18 cellular contexts compared by ENCODE assay signal in genomic region chr10:75127481-75127880, GRCh38. TPM values are rescaled to one million over a fixed set of nuclear protein-coding genes. Genes with fewer than 3 reads are reported as not detected.
DNase-seq lines count a peak whose midpoint lies in the region; ATAC-seq and TF ChIP-seq lines count a peak whose summit lies in the region.
"Had no signal": no experiment of that assay in that cellular context is flagged by ENCODE, and none has a peak within 500 bp of the region (broad histone marks: within the 10 kb centered on the region; RNA-seq: fewer than 3 reads in every experiment).

No MANE protein-coding gene starts in this region.

- H3K36me3 ChIP-seq in PC-3 (ENCODE audit: low read depth, low read length) (peaks cover 10% of the 10 kb centered on the region), gastrocnemius medialis (peaks cover 0 to 5% of the 10 kb centered on the region in 2 donors)
- H3K36me3 ChIP-seq: right lobe of liver had no signal

- BruUV-seq in PC-3 (replicated peaks; lab: Mats Ljungman, UMichigan), result no TSS peak

- H3K9ac ChIP-seq in PC-3 (ENCODE audit: low read length), result no peak overlapping the region

- H3K27me3 ChIP-seq in PC-3 (ENCODE audit: low read length) (no peaks in the 10 kb centered on the region), gastrocnemius medialis (no peaks in the 10 kb centered on the region)
- H3K27me3 ChIP-seq: right lobe of liver, suprapubic skin had no signal

- no peak overlapping the region for H3K4me2 ChIP-seq in PC-3 (ENCODE audit: low read length)

- TF ChIP-seq POLR2A in gastrocnemius medialis (IDR thresholded peaks at IDR 0.05), result no peak

- no peaks in the 10 kb centered on the region for H3F3A ChIP-seq in PC-3 (ENCODE audit: low read length, unreplicated experiment)

- no peak overlapping the region for H2AFZ ChIP-seq in PC-3 (ENCODE audit: low read length)

- CTCF ChIA-PET in PC-3 (lab: Charles Lee), result interaction anchor here (0.6 kb wide), 2 partner anchors 85 to 107 kb away, joined by 3 to 8 read pairs; no protein-coding TSS in a partner anchor

- peak; percentile 20 for DNase-seq in ELR (ENCODE audit: low read depth)
- no peak for DNase-seq in PC-3
- DNase-seq in fibroblast of villous mesenchyme (ENCODE audit: low read depth), result peak; percentile 83
- no peak for DNase-seq in gastrocnemius medialis
- DNase-seq in OCI-M2 (lab: John Stamatoyannopoulos, UW; ENCODE audit: unreplicated experiment), result no peak
- no peak for DNase-seq in SW480 (ENCODE audit: low spot score)
- no peak for DNase-seq in retina
- DNase-seq: activated CD4-positive, alpha-beta memory T cell treated with anti-CD3 and anti-CD28 coated beads for 36 hours; activated naive CD8-positive, alpha-beta T cell treated with anti-CD3 and anti-CD28 coated beads, Interleukin-2, amount 10 ng/mL, durations not matched to agents 7 days and 5 days; activated T-cell treated with anti-CD3 and anti-CD28 coated beads, Interleukin-2, amount 50 U/mL, for 72 hours; caudate nucleus; NCI-H2029 treated with DMSO at 0.1 percent for 48 hours; NCI-H524; right lobe of liver; stimulated activated CD4-positive, alpha-beta T cell treated with anti-CD3 and anti-CD28 coated beads, Interleukin-2, amount 100 ng/mL, for 24 hours had no signal

- H3K27ac ChIP-seq in PC-3 (ENCODE audit: low read length) (no peak overlapping the region), gastrocnemius medialis (peak overlapping the region; percentile 16 to 60 (median 47))
- H3K27ac ChIP-seq: right lobe of liver, SK-N-MC, suprapubic skin had no signal

- H3K4me1 ChIP-seq in PC-3 (ENCODE audit: insufficient read depth, low read length), result peaks cover 7% of the 10 kb centered on the region
- peaks cover 44 to 45% of the 10 kb centered on the region in 2 donors for H3K4me1 ChIP-seq in gastrocnemius medialis
- H3K4me1 ChIP-seq: suprapubic skin had no signal

- no peak for TF ChIP-seq CTCF in PC-3 (conservative IDR thresholded peaks at IDR 0.05; ENCODE audit: low read depth, low read length)
- no peak for TF ChIP-seq CTCF in fibroblast of villous mesenchyme (IDR thresholded peaks at IDR 0.05; ENCODE audit: insufficient read depth, low read depth, low read length)
- TF ChIP-seq CTCF in gastrocnemius medialis (IDR thresholded peaks at IDR 0.05 in 4 of 5, conservative IDR thresholded peaks at IDR 0.05 in 1 of 5), result no peak

- ATAC-seq in PC-3 (0 out of 2 replicates have a peak, but pooled peaks have one; percentile 18), gastrocnemius medialis (no peak), GM18867 (IDR thresholded peaks at IDR 0.05; ENCODE audit: unreplicated experiment) (no peak)
- ATAC-seq: activated T-cell treated with anti-CD3 and anti-CD28 coated beads, Interleukin-2, amount 50 U/mL, for 72 hours had no signal

- H3K4me3 ChIP-seq in PC-3 (ENCODE audit: low read length) (no peak overlapping the region), fibroblast of villous mesenchyme (ENCODE audit: low read depth, low read length) (no peak overlapping the region), gastrocnemius medialis (no peak overlapping the region)
- H3K4me3 ChIP-seq: right lobe of liver, SK-N-MC, suprapubic skin had no signal

- H3K9me3 ChIP-seq in PC-3 (ENCODE audit: low read length), result no peaks in the 10 kb centered on the region
- H3K9me3 ChIP-seq in gastrocnemius medialis, result no peaks in the 10 kb centered on the region
- H3K9me3 ChIP-seq: right lobe of liver, suprapubic skin had no signal

- intact Hi-C loops in PC-3 (cut with micrococcal nuclease) (no loop called here), gastrocnemius medialis (cut with DNase I; ENCODE audit: low total_unique reads) (no loop called here)

- peaks cover 50% of the 10 kb centered on the region for H3K79me2 ChIP-seq in PC-3 (ENCODE audit: low read length)

- no peaks in the 10 kb centered on the region for H3K9me2 ChIP-seq in PC-3 (replicated peaks; ENCODE audit: low read length)

- POLR2A ChIA-PET in PC-3 (lab: Charles Lee; ENCODE audit: unreplicated experiment), result interaction anchor here (0.6 to 0.7 kb wide), 2 partner anchors 225 to 727 kb away, joined by 3 to 5 read pairs; no protein-coding TSS in a partner anchor

- H4K20me1 ChIP-seq in PC-3 (ENCODE audit: low read length), result 0 out of 2 replicates have a peak, but pooled peaks cover 4% of the 10 kb centered on the region

- in situ Hi-C loops in gastrocnemius medialis (cut with MboI; ENCODE audit: low sequenced_read_pairs in 4 of 4), result no loop called here

RNA-seq across cellular contexts. Expression of gene SAMD8, which starts 16.0 kb away (rescaled TPM):
- total RNA-seq in PC-3 (2014; rRNA removed) (47.4 and 48.6 TPM in 2 replicates), fibroblast of villous mesenchyme (18.7 and 28.5 TPM in 2 replicates), gastrocnemius medialis (100 to 1,000 TPM in 1 of 4 donors, 10 to 100 TPM in 3; 46.2 to 125 (median 68.9) TPM)

Comparison
In these comparisons a context has a peak if more than half of its experiments do, and no peak if none do; other contexts are left out.
1. DNase-seq: peak in ELR (single experiment) and fibroblast of villous mesenchyme (single experiment); none in PC-3 (single experiment), gastrocnemius medialis (0 of 2), OCI-M2 (single experiment), SW480 (single experiment) and retina (single experiment).